Comparison of ENCODE assay signal across 17 cellular contexts in the genomic region with DNA sequence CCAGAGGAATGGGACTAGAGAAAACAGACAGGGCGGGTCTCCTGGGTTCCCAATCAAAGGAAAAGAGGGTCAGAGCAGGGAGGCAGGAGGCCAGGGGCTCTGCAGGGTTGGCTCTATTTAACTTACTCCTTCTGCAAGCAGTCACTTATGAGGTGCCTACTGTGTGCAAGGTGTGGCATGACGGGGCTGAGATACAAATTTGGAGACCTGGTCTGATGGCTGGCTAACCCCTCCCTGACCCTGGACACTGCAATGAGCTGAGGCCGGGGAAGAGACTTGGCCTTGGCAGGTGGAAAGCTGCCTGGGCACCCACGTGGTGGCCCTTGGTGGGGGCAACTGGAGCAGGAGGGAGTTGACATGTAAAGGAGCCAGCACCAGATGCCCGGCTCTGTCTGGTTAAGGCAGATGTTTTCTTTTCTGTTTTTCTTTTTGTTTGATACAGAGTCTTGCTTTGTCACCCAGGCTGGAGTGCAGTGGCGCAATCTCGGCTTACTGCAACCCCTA.
"Had no signal": no experiment of that assay in that cellular context is flagged by ENCODE, and none has a peak within 500 bp of the region (broad histone marks: within the 10 kb centered on the region; RNA-seq: fewer than 3 reads in every experiment).

No MANE protein-coding gene starts in this region.

- H3K4me3 Mint-ChIP-seq: stimulated activated memory B cell treated with anti-CD40 and anti-IgM and Interleukin-4, amounts not matched to agents 10 μg/mL and 1 μg/mL and 100 μg/mL, for 72 hours; T-helper 2 cell treated with Interferon-gamma antibody and Interleukin-4, amounts not matched to agents 5 μg/mL and 100 μg/mL, for 36 hours had no signal

- H3K4me3 ChIP-seq: lung, smooth muscle cell, upper lobe of left lung had no signal

- H3K9me3 Mint-ChIP-seq: T-helper 2 cell treated with Interferon-gamma antibody and Interleukin-4, amounts not matched to agents 5 μg/mL and 100 μg/mL, for 36 hours had no signal

- H3K27ac ChIP-seq: brain microvascular endothelial cell had no signal

- H3K27me3 ChIP-seq: brain microvascular endothelial cell, upper lobe of left lung had no signal

- H3K27me3 Mint-ChIP-seq: stimulated activated memory B cell treated with anti-CD40 and anti-IgM and Interleukin-4, amounts not matched to agents 10 μg/mL and 1 μg/mL and 100 μg/mL, for 72 hours had no signal

- H3K4me2 ChIP-seq: smooth muscle cell had no signal

- H3K4me1 Mint-ChIP-seq: stimulated activated memory B cell treated with anti-CD40 and anti-IgM and Interleukin-4, amounts not matched to agents 10 μg/mL and 1 μg/mL and 100 μg/mL, for 72 hours had no signal

- DNase-seq: activated CD4-positive, alpha-beta T cell treated with anti-CD3 and anti-CD28 coated beads, Interleukin-2, amount 50 U/mL, for 4 hours; activated CD4-positive, CD25-positive, alpha-beta regulatory T cell treated with anti-CD3 and anti-CD28 coated beads, Interleukin-2, amount 50 U/mL, for 72 hours; activated naive CD4-positive, alpha-beta T cell treated with anti-CD3 and anti-CD28 coated beads, Interleukin-2, amount 50 U/mL, for 16 hours; activated T-cell treated with anti-CD3 and anti-CD28 coated beads, Interleukin-2, amount 50 U/mL, for 1 hour; brain microvascular endothelial cell; cerebellar nuclear complex; dermis blood vessel endothelial cell; erythroblast; hypothalamus; posterior cingulate gyrus; right cardiac atrium; SW 1271 had no signal

- H3K27ac Mint-ChIP-seq: stimulated activated memory B cell treated with anti-CD40 and anti-IgM and Interleukin-4, amounts not matched to agents 10 μg/mL and 1 μg/mL and 100 μg/mL, for 72 hours; T-helper 2 cell treated with Interferon-gamma antibody and Interleukin-4, amounts not matched to agents 5 μg/mL and 100 μg/mL, for 36 hours had no signal

- H3K9me3 ChIP-seq: upper lobe of left lung had no signal

- H3K36me3 Mint-ChIP-seq: stimulated activated memory B cell treated with anti-CD40 and anti-IgM and Interleukin-4, amounts not matched to agents 10 μg/mL and 1 μg/mL and 100 μg/mL, for 72 hours had no signal

- H3K36me3 ChIP-seq: brain microvascular endothelial cell, upper lobe of left lung had no signal
